28 cellular contexts compared by ENCODE assay signal in the genomic region with DNA sequence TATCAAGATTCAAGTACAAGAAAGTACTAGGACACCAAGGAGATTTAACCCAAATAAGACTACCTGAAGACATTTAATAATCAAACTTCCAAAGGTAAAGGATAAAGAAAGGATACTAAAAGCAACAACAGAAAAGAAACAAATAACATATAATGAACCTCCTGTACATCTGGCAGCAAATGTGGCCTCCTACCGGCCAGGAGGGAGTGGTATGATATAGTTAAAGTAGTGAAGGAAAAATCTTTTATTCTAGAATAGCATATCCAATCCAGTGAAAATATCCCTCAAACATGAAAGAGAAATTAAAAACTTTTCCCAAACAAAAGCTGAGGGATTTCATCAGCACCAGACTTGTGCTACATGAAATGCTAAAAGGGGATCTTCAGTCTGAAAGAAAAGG.
DNase-seq lines count a peak whose midpoint lies in the region; ATAC-seq and TF ChIP-seq lines count a peak whose summit lies in the region.
"Had no signal": no experiment of that assay in that cellular context is flagged by ENCODE, and none has a peak within 500 bp of the region (broad histone marks: within the 10 kb centered on the region; RNA-seq: fewer than 3 reads in every experiment).

No MANE protein-coding gene starts in this region.

- no peak overlapping the region for H3K27ac ChIP-seq in Panc1 (ENCODE audit: low read length)
- H3K27ac ChIP-seq: BLaER1, esophagus squamous epithelium, Peyer's patch, psoas muscle, sigmoid colon, stomach, uterus had no signal

- CTCF ChIA-PET in AG04449 (lab: Yijun Ruan, JAX) (no interaction called here), Panc1 (lab: Charles Lee) (no interaction called here)

- POLR2A ChIA-PET in AG04449 (lab: Yijun Ruan, JAX): no interaction called here
- POLR2A ChIA-PET in Panc1 (lab: Charles Lee): no interaction called here

- H3K9me3 ChIP-seq in Panc1 (ENCODE audit: control insufficient read depth, insufficient read depth, low read depth, low read length): no peaks in the 10 kb centered on the region
- H3K9me3 ChIP-seq: BLaER1, esophagus squamous epithelium, MG63, Peyer's patch, psoas muscle, sigmoid colon, uterus had no signal

- TF ChIP-seq CTCF in AG04449 (IDR thresholded peaks at IDR 0.05; ENCODE audit: insufficient read depth, low read length, missing control alignments) (peak; percentile 2), GM12873 (IDR thresholded peaks at IDR 0.05; ENCODE audit: insufficient read depth, low read depth, low read length, missing control alignments) (peak; percentile 10), Panc1 (IDR thresholded peaks at IDR 0.05) (peak; percentile 19; the same call in 1 of the 2 replicates), choroid plexus epithelial cell (conservative IDR thresholded peaks at IDR 0.05; ENCODE audit: low read depth, low read length) (peak; percentile 40)

- no peaks in the 10 kb centered on the region for H3K4me1 ChIP-seq in Panc1 (ENCODE audit: control insufficient read depth, insufficient read depth, low read length)
- H3K4me1 ChIP-seq: BLaER1, esophagus squamous epithelium, Peyer's patch, psoas muscle, sigmoid colon, stomach, uterus had no signal

- in situ Hi-C loops in Panc1 (cut with HindIII; ENCODE audit: low pct_unique_long_range_greater_than_20kb, low sequenced_read_pairs): no loop called here

- H3K4me3 ChIP-seq in AG04449 (ENCODE audit: low read depth, low read length): no peak overlapping the region
- no peak overlapping the region for H3K4me3 ChIP-seq in Panc1 (ENCODE audit: low read depth in 2 of 2, low read length in 2 of 2)
- no peak overlapping the region for H3K4me3 ChIP-seq in choroid plexus epithelial cell (ENCODE audit: low read depth, low read length)
- H3K4me3 ChIP-seq: BLaER1, esophagus squamous epithelium, K562, MG63, Peyer's patch, psoas muscle, sigmoid colon, stomach, uterus had no signal

- ATAC-seq in Panc1 (no peak), GM19463 (IDR thresholded peaks at IDR 0.05; ENCODE audit: unreplicated experiment) (no peak)
- ATAC-seq: activated naive CD8-positive, alpha-beta T cell treated with anti-CD3 and anti-CD28 coated beads, Interleukin-2, amount 50 U/mL, for 24 hours; K562; natural killer cell treated with Interleukin-12 subunit alpha and Interleukin-12 subunit beta and Interleukin-15 and Interleukin-18, amount 100 ng/mL, for 72 hours; psoas muscle had no signal

- H3K36me3 ChIP-seq in Panc1 (ENCODE audit: control insufficient read depth, insufficient read depth, low read length): no peaks in the 10 kb centered on the region
- H3K36me3 ChIP-seq: BLaER1, esophagus squamous epithelium, MG63, Peyer's patch, sigmoid colon, stomach, uterus had no signal

- no peaks in the 10 kb centered on the region for H3K27me3 ChIP-seq in Panc1 (ENCODE audit: control insufficient read depth, insufficient read depth, low read length)
- H3K27me3 ChIP-seq: BLaER1, esophagus squamous epithelium, MG63, Peyer's patch, sigmoid colon, stomach, uterus had no signal

- DNase-seq in AG04449 (ENCODE audit: low read depth, low spot score): no peak
- DNase-seq in Panc1 (ENCODE audit: low read depth, low spot score): no peak
- DNase-seq in choroid plexus epithelial cell (ENCODE audit: low read depth): peak; percentile 11
- no peak for DNase-seq in retina
- DNase-seq in activated gamma-delta T cell treated with Interleukin-2 at 50 U/mL for 16 hours: no peak
- DNase-seq in SHP77 (lab: John Stamatoyannopoulos, UW): no peak
- DNase-seq: activated CD4-positive, alpha-beta T cell treated with anti-CD3 and anti-CD28 coated beads, Interleukin-2, amount 10 ng/mL, durations not matched to agents 24 days and 14 days; activated naive CD8-positive, alpha-beta T cell treated with anti-CD3 and anti-CD28 coated beads, Interleukin-2, amount 50 U/mL, for 24 hours; DMS153; esophagus squamous epithelium; GOT3; MG63; NCI-H1930; NCI-H524; Peyer's patch; psoas muscle; SIG-M5; sigmoid colon; stimulated activated CD4-positive, alpha-beta T cell treated with anti-CD3 and anti-CD28 coated beads, Interleukin-12 subunit alpha, Interleukin-12 subunit beta, amount 100 ng/mL, for 4 hours; stimulated activated CD4-positive, alpha-beta T cell treated with anti-CD3 and anti-CD28 coated beads, Interleukin-2, amount 100 ng/mL, for 48 hours; stomach; T-helper 9 cell; uterus had no signal

- intact Hi-C loops in Panc1 (cut with micrococcal nuclease; ENCODE audit: unreplicated experiment): no loop called here

- no TSS peak for BruUV-seq in Panc1 (replicated peaks; lab: Mats Ljungman, UMichigan)
